Comparison of ENCODE assay signal across 21 cellular contexts in the genomic region with DNA sequence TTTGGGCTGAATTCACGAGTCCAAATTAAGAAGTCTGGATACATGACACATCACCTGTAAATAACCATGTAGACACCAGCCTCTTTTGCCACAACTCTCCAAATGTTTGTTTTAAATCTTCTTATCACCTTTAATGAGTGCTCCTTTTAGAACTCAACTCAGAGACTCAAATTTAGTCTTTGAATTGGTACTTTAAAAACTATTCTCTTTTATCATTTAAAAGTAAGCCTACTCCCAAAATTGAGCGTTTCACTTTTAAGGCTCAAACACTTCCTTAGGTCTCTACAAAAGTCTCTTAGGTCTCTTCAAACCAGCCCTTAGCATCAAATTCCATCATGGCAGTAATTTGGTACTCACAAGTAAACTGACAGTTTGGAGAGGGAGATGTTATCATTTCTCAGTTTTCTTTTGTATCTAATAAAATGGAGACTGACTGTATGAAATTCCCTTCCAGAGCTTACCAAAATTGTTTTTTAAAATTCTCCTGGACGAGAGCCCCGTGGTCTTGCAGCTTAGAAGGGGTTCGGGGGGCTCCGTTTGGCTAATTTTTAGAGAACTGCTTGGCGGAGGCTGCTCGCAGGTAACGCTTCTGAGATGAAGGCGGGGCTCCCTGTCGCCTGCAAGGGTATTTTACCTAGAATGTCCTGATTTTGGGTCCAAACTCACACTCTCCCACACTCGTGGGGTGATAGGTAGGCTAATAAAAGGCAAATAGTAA.
A peak's percentile ranks its signal among the peaks of the same experiment; 100 is the strongest.
DNase-seq lines count a peak whose midpoint lies in the region; ATAC-seq, FAIRE-seq and TF ChIP-seq lines count a peak whose summit lies in the region.
"Had no signal": no experiment of that assay in that cellular context is flagged by ENCODE, and none has a peak within 500 bp of the region (broad histone marks: within the 10 kb centered on the region; RNA-seq: fewer than 3 reads in every experiment).

No MANE protein-coding gene starts in this region.

- H2BK15ac ChIP-seq in H1 (ENCODE audit: low read length) = no peak overlapping the region

- H3K4me2 ChIP-seq in GM23338 (peak overlapping the region; percentile 86), H1 (ENCODE audit: insufficient read depth in 1 of 2, low read depth in 2 of 2, low read length in 2 of 2) (peak overlapping the region; percentile 69 to 95), neural cell (ENCODE audit: low read length) (no peak overlapping the region), trophoblast cell (ENCODE audit: low read length) (no peak overlapping the region)
- H3K4me2 ChIP-seq: A549, PC-9 had no signal

- no peak overlapping the region for H3K9ac ChIP-seq in H1 (replicated peaks in 1 of 4; ENCODE audit: extremely low read depth in 1 of 4, low read depth in 3 of 4, low read length in 3 of 4)
- H3K9ac ChIP-seq in neural cell (ENCODE audit: low read length) = no peak overlapping the region
- no peak overlapping the region for H3K9ac ChIP-seq in trophoblast cell (ENCODE audit: low read length)
- H3K9ac ChIP-seq: GM23248 had no signal

- no peak overlapping the region for H2BK20ac ChIP-seq in H1 (ENCODE audit: low read length)

- H2AK5ac ChIP-seq in H1 (ENCODE audit: low read depth, low read length) = no peak overlapping the region
- no peak overlapping the region for H2AK5ac ChIP-seq in trophoblast cell (ENCODE audit: low read length)

- POLR2A ChIA-PET in WTC11 (lab: Charles Lee) (interaction anchor here (1.3 kb wide), 1 partner anchor 13 kb away, joined by 3 read pairs; no protein-coding TSS in a partner anchor), H1 (lab: Charles Lee; ENCODE audit: partially characterized antibody) (interaction anchor here (1.0 to 1.4 kb wide), 3 partner anchors 16 to 28 kb away, joined by 5 to 6 read pairs (median 5); no protein-coding TSS in a partner anchor)

- H4K20me1 ChIP-seq in GM23338 (replicated peaks; ENCODE audit: insufficient read depth) (peaks cover 6% of the 10 kb centered on the region), H1 (replicated peaks in 1 of 2; ENCODE audit: control insufficient read depth in 1 of 2, insufficient read depth in 2 of 2, low read length in 2 of 2) (peaks cover 2 to 14% of the 10 kb centered on the region in 2 experiments), neural cell (ENCODE audit: insufficient read depth) (no peaks in the 10 kb centered on the region)

- H3K36me3 Mint-ChIP-seq in GM23338 (ENCODE audit: low read depth) (no peaks in the 10 kb centered on the region), WTC11 (no peaks in the 10 kb centered on the region)

- H2BK12ac ChIP-seq in H1 (ENCODE audit: low read depth, low read length) (no peak overlapping the region), trophoblast cell (ENCODE audit: low read length) (no peak overlapping the region)

- H3K27ac Mint-ChIP-seq in GM23338 (no peak overlapping the region), WTC11 (no peak overlapping the region)
- H3K27ac Mint-ChIP-seq: CD14-positive monocyte, HFFc6 had no signal

- H4K8ac ChIP-seq in H1 (ENCODE audit: extremely low read depth, insufficient read depth, low read length) (no peak overlapping the region), trophoblast cell (ENCODE audit: low read depth, low read length) (no peak overlapping the region)

- CTCF ChIA-PET in WTC11 (lab: Charles Lee) = interaction anchor here (0.7 to 5.0 kb wide), 7 partner anchors 7 to 969 kb away, joined by 3 to 50 read pairs (median 17); no protein-coding TSS in a partner anchor
- CTCF ChIA-PET in H1 (lab: Charles Lee; ENCODE audit: partially characterized antibody) = interaction anchor here (1.3 to 6.1 kb wide), 6 partner anchors 7 to 908 kb away, joined by 4 to 86 read pairs (median 36); no protein-coding TSS in a partner anchor

- H3K9me2 ChIP-seq in GM23338 (ENCODE audit: insufficient read depth) = no peaks in the 10 kb centered on the region
- no peaks in the 10 kb centered on the region for H3K9me2 ChIP-seq in neural cell (ENCODE audit: insufficient read depth, low read length)

- no peaks in the 10 kb centered on the region for H3K79me2 ChIP-seq in GM23338 (replicated peaks; ENCODE audit: insufficient read depth)
- H3K79me2 ChIP-seq in H1 (ENCODE audit: control insufficient read depth in 1 of 2, insufficient read depth in 2 of 2, low read length in 2 of 2) = no peaks in the 10 kb centered on the region
- peaks cover 65% of the 10 kb centered on the region for H3K79me2 ChIP-seq in neural cell (replicated peaks; ENCODE audit: insufficient read depth, low read length)
- no peaks in the 10 kb centered on the region for H3K79me2 ChIP-seq in trophoblast cell (ENCODE audit: control insufficient read depth, insufficient read depth, low read length, poor library complexity)

- TF ChIP-seq RAD21 in H1 (IDR thresholded peaks at IDR 0.05 in 1 of 2, conservative IDR thresholded peaks at IDR 0.05 in 1 of 2; ENCODE audit: low read depth in 2 of 2, low read length in 2 of 2) (no peak), neural cell (conservative IDR thresholded peaks at IDR 0.05) (no peak)

- no peak for DNase-seq in GM23338 (ENCODE audit: low spot score)
- no peak for DNase-seq in WTC11 (ENCODE audit: low spot score)
- DNase-seq in H1 (ENCODE audit: low read depth in 1 of 2, low spot score in 2 of 2) = no peak
- DNase-seq in stimulated activated naive CD8-positive, alpha-beta T cell treated with anti-CD3 and anti-CD28 coated beads, Interleukin-15, Interleukin-2, amounts not matched to agents 100 U/mL and 50 U/mL, for 24 hours = no peak
- DNase-seq in trophoblast cell = no peak
- DNase-seq in HCEC 1CT = no peak
- no peak for DNase-seq in GM12891 (ENCODE audit: insufficient read length, low spot score)
- DNase-seq: COR-L47, DMS153, GM23248, HFFc6, KG1, NCI-H1092, NCI-H1694, NCI-H2107, NCI-H345, PC-9 had no signal

- H3K9me3 Mint-ChIP-seq in GM23338 = no peaks in the 10 kb centered on the region; the same call in 2 of the 3 replicates
- H3K9me3 Mint-ChIP-seq in WTC11 = no peaks in the 10 kb centered on the region
- H3K9me3 Mint-ChIP-seq: HFFc6 had no signal

- H3K4ac ChIP-seq in H1 (replicated peaks; ENCODE audit: insufficient read length, low read depth, low read length) (no peak overlapping the region), trophoblast cell (ENCODE audit: low read depth, low read length) (no peak overlapping the region)

- H2BK5ac ChIP-seq in H1 (ENCODE audit: low read depth, low read length) = no peak overlapping the region
- H2BK5ac ChIP-seq in trophoblast cell (ENCODE audit: low read depth, low read length, poor library complexity) = no peak overlapping the region

- TF ChIP-seq EP300 in H1 (IDR thresholded peaks at IDR 0.05; ENCODE audit: borderline replicate concordance in 1 of 2, low read depth in 2 of 2, low read length in 2 of 2) (no peak), neural cell (conservative IDR thresholded peaks at IDR 0.05; ENCODE audit: poor library complexity, severe bottlenecking) (no peak)

- H3K27me3 Mint-ChIP-seq in GM23338 (ENCODE audit: insufficient read depth, low read depth, poor library complexity) (peaks cover 100% of the 10 kb centered on the region), WTC11 (ENCODE audit: low read depth) (peaks cover 100% of the 10 kb centered on the region)

- H3K4me1 ChIP-seq in GM23338 (ENCODE audit: insufficient read depth) (peaks cover 77% of the 10 kb centered on the region), H1 (replicated peaks in 1 of 4; ENCODE audit: control insufficient read depth in 3 of 4, insufficient read depth in 4 of 4, low read length in 3 of 4) (peaks cover 29 to 38% (median 30%) of the 10 kb centered on the region in 4 experiments), trophoblast cell (ENCODE audit: control insufficient read depth in 1 of 2, insufficient read depth in 2 of 2, low read length in 2 of 2) (no peaks in the 10 kb centered on the region)

- H3K9me3 ChIP-seq in H1 (ENCODE audit: insufficient read depth in 2 of 2, low read depth in 1 of 2, low read length in 1 of 2) (no peaks in the 10 kb centered on the region), neural cell (ENCODE audit: low read length) (no peaks in the 10 kb centered on the region), trophoblast cell (ENCODE audit: insufficient read depth, low read depth, low read length) (peaks cover 2% of the 10 kb centered on the region)
- H3K9me3 ChIP-seq: A549 had no signal

- H4K12ac ChIP-seq in trophoblast cell (ENCODE audit: low read depth, low read length) = no peak overlapping the region

- no peak for TF ChIP-seq POLR2A in H1 (IDR thresholded peaks at IDR 0.05; ENCODE audit: control extremely low read depth in 1 of 2, low read depth in 2 of 2, low read length in 2 of 2)
- no peak for TF ChIP-seq POLR2A in GM12891 (IDR thresholded peaks at IDR 0.05; ENCODE audit: low read depth, low read length)

- H3K18ac ChIP-seq in H1 (ENCODE audit: extremely low read depth, low read length) (no peak overlapping the region), trophoblast cell (ENCODE audit: low read length) (no peak overlapping the region)

- no peak overlapping the region for H3K14ac ChIP-seq in H1 (ENCODE audit: insufficient read length)
- H3K14ac ChIP-seq in trophoblast cell (ENCODE audit: low read length) = no peak overlapping the region

- WGBS in H1 (ENCODE audit: extremely low coverage in 1 of 2, insufficient coverage in 1 of 2, insufficient read length in 1 of 2, insufficient replicate concordance in 2 of 2, low coverage in 1 of 2, low lambda C conversion rate in 2 of 2, missing lambda C conversion rate in 1 of 2), 2 experiments = 6% methylated on average over 12 of the region's 12 CpGs; no CpG with 5 or more reads in 1 of the 2 experiments
- no CpG with 5 or more reads among the region's 12 CpGs for WGBS in trophoblast cell (ENCODE audit: extremely low coverage, insufficient coverage, insufficient read length)

- H4K91ac ChIP-seq in H1 (replicated peaks; ENCODE audit: insufficient read length, low read length) = no peak overlapping the region
- no peak overlapping the region for H4K91ac ChIP-seq in trophoblast cell (ENCODE audit: low read depth, low read length)

- no peak for ATAC-seq in GM23338
- ATAC-seq in WTC11 = no peak
- no peak for ATAC-seq in stimulated activated naive CD8-positive, alpha-beta T cell treated with anti-CD3 and anti-CD28 coated beads, Interleukin-15, Interleukin-2, amounts not matched to agents 100 U/mL and 50 U/mL, for 24 hours
- ATAC-seq: A549 had no signal

- H3K23me2 ChIP-seq in H1 (ENCODE audit: low read depth, low read length) = peaks cover 17% of the 10 kb centered on the region

- H2BK120ac ChIP-seq in H1 (replicated peaks; ENCODE audit: low read depth, low read length) = no peak overlapping the region
- no peak overlapping the region for H2BK120ac ChIP-seq in trophoblast cell (ENCODE audit: insufficient read depth, low read length, poor library complexity)

- H3K23ac ChIP-seq in H1 (ENCODE audit: insufficient read length) (no peak overlapping the region), trophoblast cell (ENCODE audit: low read length) (no peak overlapping the region)

- TF ChIP-seq CTCF in GM23338 (conservative IDR thresholded peaks at IDR 0.05; ENCODE audit: low read depth in 2 of 2) = no peak
- no peak for TF ChIP-seq CTCF in WTC11 (IDR thresholded peaks at IDR 0.05)
- no peak for TF ChIP-seq CTCF in H1 (IDR thresholded peaks at IDR 0.05; ENCODE audit: control extremely low read depth in 1 of 3, insufficient read depth in 1 of 3, low read depth in 1 of 3, low read length in 3 of 3)
- TF ChIP-seq CTCF in neural cell (IDR thresholded peaks at IDR 0.05; ENCODE audit: poor library complexity, severe bottlenecking) = no peak

- H3K36me3 ChIP-seq in GM23338 (ENCODE audit: insufficient read depth) = no peaks in the 10 kb centered on the region
- no peaks in the 10 kb centered on the region for H3K36me3 ChIP-seq in H1 (ENCODE audit: control insufficient read depth in 2 of 4, insufficient read depth in 4 of 4, low read length in 3 of 4)
- no peaks in the 10 kb centered on the region for H3K36me3 ChIP-seq in neural cell (ENCODE audit: insufficient read depth, low read length)
- no peaks in the 10 kb centered on the region for H3K36me3 ChIP-seq in trophoblast cell (ENCODE audit: control insufficient read depth in 1 of 2, insufficient read depth in 2 of 2, low read length in 2 of 2)

- no peak overlapping the region for H3K27ac ChIP-seq in GM23338 (ENCODE audit: low read depth)
- no peak overlapping the region for H3K27ac ChIP-seq in H1 (ENCODE audit: low read depth, low read length)
- H3K27ac ChIP-seq in neural cell (ENCODE audit: low read length) = no peak overlapping the region
- H3K27ac ChIP-seq in trophoblast cell (ENCODE audit: low read depth, low read length) = no peak overlapping the region
- H3K27ac ChIP-seq: A549, GM23248, HL-60, PC-9 had no signal

- H3K27me3 ChIP-seq in GM23338 (ENCODE audit: insufficient read depth) (peaks cover 100% of the 10 kb centered on the region), H1 (replicated peaks in 1 of 4; ENCODE audit: control insufficient read depth in 3 of 4, extremely low read depth in 1 of 4, insufficient read depth in 3 of 4, low read length in 3 of 4) (peaks cover 87 to 99% (median 96%) of the 10 kb centered on the region in 4 experiments), neural cell (ENCODE audit: insufficient read depth, low read depth, low read length) (peaks cover 90% of the 10 kb centered on the region), trophoblast cell (ENCODE audit: insufficient read depth, low read length) (peaks cover 91% of the 10 kb centered on the region)

- H2AFZ ChIP-seq in GM23338 (no peak overlapping the region), H1 (ENCODE audit: low read length) (no peak overlapping the region), neural cell (ENCODE audit: low read depth, low read length) (no peak overlapping the region), trophoblast cell (ENCODE audit: insufficient read depth, low read length, poor library complexity) (no peak overlapping the region)
- H2AFZ ChIP-seq: GM23248, PC-9 had no signal

- no peak overlapping the region for H4K5ac ChIP-seq in H1 (ENCODE audit: insufficient read length, low read depth, low read length)

- H3K79me1 ChIP-seq in H1 (ENCODE audit: low read depth, low read length) (no peaks in the 10 kb centered on the region), trophoblast cell (ENCODE audit: low read length) (no peaks in the 10 kb centered on the region)

- H3K4me1 Mint-ChIP-seq in GM23338 = peaks cover 82% of the 10 kb centered on the region
- H3K4me1 Mint-ChIP-seq in WTC11 = peaks cover 80% of the 10 kb centered on the region

- H3F3A ChIP-seq in GM23338 (replicated peaks; ENCODE audit: low read depth) (peaks cover 21% of the 10 kb centered on the region), neural cell (ENCODE audit: insufficient read depth, low read length, poor library complexity, severe bottlenecking) (peaks cover 10% of the 10 kb centered on the region)

- H3K4me3 ChIP-seq in GM23338 (peak overlapping the region; percentile 58), H1 (ENCODE audit: extremely low read depth in 1 of 4, insufficient read depth in 2 of 4, low read depth in 3 of 4, low read length in 4 of 4) (peak overlapping the region in 2 of 4 experiments; percentile 14 to 52; a peak in 3 of 8 replicates), neural cell (ENCODE audit: low read length) (no peak overlapping the region), trophoblast cell (ENCODE audit: low read depth, low read length) (no peak overlapping the region)
- H3K4me3 ChIP-seq: A549, GM23248, PC-9 had no signal

- no peak for FAIRE-seq in H1 (lab: Jason Lieb, UNC)
- no peak for FAIRE-seq in GM12891 (lab: Jason Lieb, UNC)
- FAIRE-seq: A549 had no signal

- H3K56ac ChIP-seq in H1 (replicated peaks; ENCODE audit: insufficient read length, low read depth, low read length) = no peak overlapping the region

- H3K4me3 Mint-ChIP-seq in GM23338 (peak overlapping the region; percentile 68; the same call in 2 of the 3 replicates), WTC11 (peak overlapping the region; percentile 61)
- H3K4me3 Mint-ChIP-seq: HFFc6 had no signal

Comparison
In these comparisons a context has a peak if more than half of its experiments do, and no peak if none do; other contexts are left out.
1. H3K4me2 ChIP-seq: peak in GM23338 (single experiment) and H1 (2 of 2); none in neural cell (single experiment) and trophoblast cell (single experiment).